Comparison of ENCODE assay signal across 18 cellular contexts in the genomic region with DNA sequence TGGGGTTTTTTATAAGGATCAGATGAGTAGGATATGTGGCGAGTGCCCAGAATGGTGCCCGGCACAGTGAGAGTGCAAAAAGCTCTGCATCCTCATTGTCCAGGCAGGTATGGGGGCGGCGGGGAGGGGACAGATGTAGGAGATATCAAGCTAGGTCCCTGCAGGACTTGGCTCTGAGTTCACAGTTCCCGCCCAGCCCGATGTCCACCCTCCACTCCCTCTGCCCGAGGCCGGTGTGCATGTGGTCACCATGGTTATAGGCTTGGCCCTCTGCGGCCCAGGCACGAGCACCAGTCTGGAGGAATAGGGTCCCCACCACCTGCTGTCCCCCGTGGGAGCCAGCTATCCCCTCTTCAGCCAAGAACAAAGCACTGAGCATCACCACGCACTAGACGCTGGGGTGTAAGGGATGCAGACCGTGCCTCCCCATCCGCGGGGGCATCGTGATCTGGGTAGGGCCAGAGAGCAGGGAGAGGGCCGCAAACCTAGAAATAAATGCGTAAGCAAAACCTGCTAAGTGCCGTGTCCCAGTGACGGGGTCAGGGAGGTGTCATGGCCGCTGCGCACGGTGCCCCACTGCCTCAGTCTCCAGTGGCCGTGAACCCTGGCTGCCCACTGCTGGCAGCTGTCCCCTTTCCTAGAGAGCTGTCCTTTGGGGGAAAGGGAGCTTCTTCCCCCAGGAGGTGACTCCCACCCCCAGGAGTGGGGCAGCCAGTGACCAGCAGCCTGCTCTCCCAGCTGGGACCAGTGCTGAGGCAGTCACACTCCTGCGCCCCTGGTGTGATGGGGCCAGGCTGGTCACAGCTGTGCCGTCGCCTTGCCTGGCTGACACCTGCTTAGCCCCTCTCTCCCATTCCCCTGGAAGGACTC. TPM values are rescaled to one million over a fixed set of nuclear protein-coding genes. Genes with fewer than 3 reads are reported as not detected.
A peak's percentile ranks its signal among the peaks of the same experiment; 100 is the strongest.
DNase-seq lines count a peak whose midpoint lies in the region; ATAC-seq, FAIRE-seq and TF ChIP-seq lines count a peak whose summit lies in the region.
"Had no signal": no experiment of that assay in that cellular context is flagged by ENCODE, and none has a peak within 500 bp of the region (broad histone marks: within the 10 kb centered on the region; RNA-seq: fewer than 3 reads in every experiment).

No MANE protein-coding gene starts in this region.

- H3K9me3 ChIP-seq in kidney (ENCODE audit: control insufficient read depth in 1 of 2, low read length in 2 of 2) = no peaks in the 10 kb centered on the region
- no peaks in the 10 kb centered on the region for H3K9me3 ChIP-seq in neuronal stem cell (replicated peaks in 1 of 2; ENCODE audit: control insufficient read depth in 2 of 2, insufficient read depth in 1 of 2, low read depth in 1 of 2, low read length in 2 of 2)
- H3K9me3 ChIP-seq: BE2C, Caco-2 had no signal

- H2AK5ac ChIP-seq in neuronal stem cell (ENCODE audit: low read depth, low read length) = peak overlapping the region; percentile 6

- H2BK15ac ChIP-seq in neuronal stem cell (ENCODE audit: low read length) = peak overlapping the region; percentile 14

- no peak overlapping the region for H4K91ac ChIP-seq in neuronal stem cell (ENCODE audit: low read depth, low read length, poor library complexity)

- no peak overlapping the region for H2BK5ac ChIP-seq in neuronal stem cell (ENCODE audit: low read length)

- H3K18ac ChIP-seq in neuronal stem cell (ENCODE audit: low read length) = peak overlapping the region; percentile 49

- no peak overlapping the region for H3K4me3 ChIP-seq in kidney (ENCODE audit: low read length in 2 of 2)
- no peak overlapping the region for H3K4me3 ChIP-seq in neuronal stem cell (ENCODE audit: low read length in 2 of 2)
- H3K4me3 ChIP-seq: GM23338 had no signal

- CTCF ChIA-PET in WTC11 (lab: Charles Lee) = interaction anchor here (0.6 to 1.2 kb wide), 2 partner anchors 13 to 421 kb away, joined by 3 read pairs; no protein-coding TSS in a partner anchor
- CTCF ChIA-PET in activated CD4-positive, alpha-beta memory T cell treated with anti-CD3 and anti-CD28 coated beads, Interleukin-2, amount 10 ng/mL, durations not matched to agents 7 days and 5 days (lab: Charles Lee) = no interaction called here

- H3K27ac Mint-ChIP-seq in WTC11 = no peak overlapping the region
- H3K27ac Mint-ChIP-seq in activated CD4-positive, alpha-beta memory T cell treated with anti-CD3 and anti-CD28 coated beads, Interleukin-2, amount 10 ng/mL, durations not matched to agents 7 days and 5 days = no peak overlapping the region
- H3K27ac Mint-ChIP-seq: CD4-positive, alpha-beta T cell; GM23338 had no signal

- DNase-seq in WTC11 (ENCODE audit: low spot score) = no peak
- DNase-seq in kidney = peak; percentile 66
- no peak for DNase-seq in neuronal stem cell (ENCODE audit: low spot score)
- DNase-seq in activated CD4-positive, alpha-beta memory T cell treated with anti-CD3 and anti-CD28 coated beads, Interleukin-2, amount 10 ng/mL, durations not matched to agents 7 days and 5 days = no peak
- DNase-seq in NK-92 treated with Interleukin-12 subunit alpha and Interleukin-12 subunit beta, amount 100 ng/mL, for 24 hours (lab: John Stamatoyannopoulos, UW) = no peak
- no peak for DNase-seq in NCI-H146 (lab: John Stamatoyannopoulos, UW)
- DNase-seq: ACHN; BE2C; Caco-2; CD4-positive, alpha-beta T cell; GF-D8; H9 had no signal

- no peak overlapping the region for H2AFZ ChIP-seq in neuronal stem cell (ENCODE audit: low read length)
- H2AFZ ChIP-seq: GM23338 had no signal

- POLR2A ChIA-PET in WTC11 (lab: Charles Lee) = no interaction called here
- POLR2A ChIA-PET in activated CD4-positive, alpha-beta memory T cell treated with anti-CD3 and anti-CD28 coated beads, Interleukin-2, amount 10 ng/mL, durations not matched to agents 7 days and 5 days (lab: Charles Lee) = no interaction called here

- TF ChIP-seq CTCF in WTC11 (IDR thresholded peaks at IDR 0.05) = no peak
- TF ChIP-seq CTCF in kidney (IDR thresholded peaks at IDR 0.05; ENCODE audit: borderline replicate concordance, extremely low read depth, insufficient read depth) = no peak

- H3K23ac ChIP-seq in neuronal stem cell (ENCODE audit: low read depth, low read length, poor library complexity) = peak overlapping the region; percentile 6

- no peaks in the 10 kb centered on the region for H3K27me3 ChIP-seq in neuronal stem cell (ENCODE audit: control insufficient read depth in 3 of 3, insufficient read depth in 3 of 3, low read depth in 1 of 3, low read length in 3 of 3)
- H3K27me3 ChIP-seq: BE2C had no signal

- no peaks in the 10 kb centered on the region for H3K9me3 Mint-ChIP-seq in WTC11
- H3K9me3 Mint-ChIP-seq in activated CD4-positive, alpha-beta memory T cell treated with anti-CD3 and anti-CD28 coated beads, Interleukin-2, amount 10 ng/mL, durations not matched to agents 7 days and 5 days = no peaks in the 10 kb centered on the region
- H3K9me3 Mint-ChIP-seq: CD4-positive, alpha-beta T cell; GM23338; H9; IgD-negative memory B cell had no signal

- no peak overlapping the region for H2BK120ac ChIP-seq in neuronal stem cell (ENCODE audit: low read depth, low read length)

- no peak overlapping the region for H2BK12ac ChIP-seq in neuronal stem cell (ENCODE audit: low read length)

- H3K27ac ChIP-seq in kidney (ENCODE audit: low read depth in 2 of 2, low read length in 2 of 2) = no peak overlapping the region
- no peak overlapping the region for H3K27ac ChIP-seq in neuronal stem cell (replicated peaks; ENCODE audit: low read length)
- H3K27ac ChIP-seq: C4-2B had no signal

- WGBS in neuronal stem cell (ENCODE audit: extremely low coverage in 2 of 2, insufficient read length in 2 of 2, insufficient replicate concordance in 1 of 2), 2 donors = no CpG with 5 or more reads among the region's 28 CpGs

- no peak for FAIRE-seq in kidney (lab: Jason Lieb, UNC)
- FAIRE-seq: A204.1, D721Med, HepG2 had no signal

- H3K27me3 Mint-ChIP-seq in WTC11 (ENCODE audit: low read depth) = no peaks in the 10 kb centered on the region
- H3K27me3 Mint-ChIP-seq in activated CD4-positive, alpha-beta memory T cell treated with anti-CD3 and anti-CD28 coated beads, Interleukin-2, amount 10 ng/mL, durations not matched to agents 7 days and 5 days = no peaks in the 10 kb centered on the region
- H3K27me3 Mint-ChIP-seq: CD4-positive, alpha-beta T cell had no signal

- no peak overlapping the region for H3K14ac ChIP-seq in neuronal stem cell (ENCODE audit: low read length)

- H3K4me1 ChIP-seq in kidney (ENCODE audit: control insufficient read depth in 1 of 2, insufficient read depth in 1 of 2, low read depth in 1 of 2, low read length in 2 of 2) (no peaks in the 10 kb centered on the region), neuronal stem cell (ENCODE audit: control insufficient read depth in 2 of 2, insufficient read depth in 1 of 2, low read depth in 1 of 2, low read length in 2 of 2) (no peaks in the 10 kb centered on the region)
- H3K4me1 ChIP-seq: BE2C, Caco-2 had no signal

- peaks cover 2% of the 10 kb centered on the region for H3K79me1 ChIP-seq in neuronal stem cell (ENCODE audit: low read depth, low read length)

- no peak overlapping the region for H3K4ac ChIP-seq in neuronal stem cell (ENCODE audit: low read length)

- no peak for ATAC-seq in WTC11
- ATAC-seq: GM23338, HepG2 had no signal

- H4K8ac ChIP-seq in neuronal stem cell (ENCODE audit: low read depth, low read length) = no peak overlapping the region

- no peak overlapping the region for H3K9ac ChIP-seq in kidney (ENCODE audit: low read length in 2 of 2)
- H3K9ac ChIP-seq in neuronal stem cell (ENCODE audit: low read depth, low read length, poor library complexity) = no peak overlapping the region

- H3K36me3 Mint-ChIP-seq in WTC11 = no peaks in the 10 kb centered on the region
- no peaks in the 10 kb centered on the region for H3K36me3 Mint-ChIP-seq in activated CD4-positive, alpha-beta memory T cell treated with anti-CD3 and anti-CD28 coated beads, Interleukin-2, amount 10 ng/mL, durations not matched to agents 7 days and 5 days (ENCODE audit: low read depth)

- no peak overlapping the region for H3K4me2 ChIP-seq in neuronal stem cell (ENCODE audit: insufficient read depth, low read length, poor library complexity, severe bottlenecking)
- H3K4me2 ChIP-seq: GM23338 had no signal

- H3K36me3 ChIP-seq in kidney (ENCODE audit: control insufficient read depth in 1 of 2, insufficient read depth in 2 of 2, low read length in 2 of 2) = no peaks in the 10 kb centered on the region
- H3K36me3 ChIP-seq in neuronal stem cell (replicated peaks in 1 of 2; ENCODE audit: control insufficient read depth in 2 of 2, insufficient read depth in 2 of 2, low read length in 2 of 2) = no peaks in the 10 kb centered on the region
- H3K36me3 ChIP-seq: BE2C had no signal

- no peak overlapping the region for H3K4me3 Mint-ChIP-seq in WTC11
- H3K4me3 Mint-ChIP-seq in activated CD4-positive, alpha-beta memory T cell treated with anti-CD3 and anti-CD28 coated beads, Interleukin-2, amount 10 ng/mL, durations not matched to agents 7 days and 5 days = no peak overlapping the region
- H3K4me3 Mint-ChIP-seq: CD4-positive, alpha-beta T cell; GM23338; H9; IgD-negative memory B cell had no signal

- intact Hi-C loops in kidney (cut with DNase I) = no loop called here

- no peaks in the 10 kb centered on the region for H3K4me1 Mint-ChIP-seq in WTC11
- no peaks in the 10 kb centered on the region for H3K4me1 Mint-ChIP-seq in activated CD4-positive, alpha-beta memory T cell treated with anti-CD3 and anti-CD28 coated beads, Interleukin-2, amount 10 ng/mL, durations not matched to agents 7 days and 5 days
- H3K4me1 Mint-ChIP-seq: H9, IgD-negative memory B cell had no signal

TF ChIP-seq in WTC11, 78 proteins besides CTCF, POLR2A, EP300 and RAD21:
- TF ChIP-seq ATF3 (CRISPR knock-in tag; conservative IDR thresholded peaks at IDR 0.05) (no peak), JUN (CRISPR knock-in tag; IDR thresholded peaks at IDR 0.05) (0 out of 2 replicates have a peak, but pooled peaks have one; percentile 32)

RNA-seq across cellular contexts. Expression of gene RFLNA, which starts 12.0 kb away (rescaled TPM):
- 6.3 to 11.3 TPM (median 10.2 TPM) in 3 replicates for total RNA-seq in WTC11 (2021)
- total RNA-seq in kidney = 0.76 TPM
- 0.82 TPM for polyA plus RNA-seq in kidney (ENCODE audit: insufficient read depth, low read depth, low replicate concordance)
- 1.5 TPM for polyA plus RNA-seq in neuronal stem cell (2013, experiment 1 of 2)
- polyA plus RNA-seq in neuronal stem cell (2013, experiment 2 of 2) = 2.0 TPM
- not detected for total RNA-seq in activated CD4-positive, alpha-beta memory T cell treated with anti-CD3 and anti-CD28 coated beads, Interleukin-2, amount 10 ng/mL, durations not matched to agents 7 days and 5 days
- total RNA-seq: CD4-positive, alpha-beta T cell; HepG2 had no signal
- polyA plus RNA-seq: HepG2, IgD-negative memory B cell had no signal
